ENCODE assay signal across 8 cellular contexts in the genomic region with DNA sequence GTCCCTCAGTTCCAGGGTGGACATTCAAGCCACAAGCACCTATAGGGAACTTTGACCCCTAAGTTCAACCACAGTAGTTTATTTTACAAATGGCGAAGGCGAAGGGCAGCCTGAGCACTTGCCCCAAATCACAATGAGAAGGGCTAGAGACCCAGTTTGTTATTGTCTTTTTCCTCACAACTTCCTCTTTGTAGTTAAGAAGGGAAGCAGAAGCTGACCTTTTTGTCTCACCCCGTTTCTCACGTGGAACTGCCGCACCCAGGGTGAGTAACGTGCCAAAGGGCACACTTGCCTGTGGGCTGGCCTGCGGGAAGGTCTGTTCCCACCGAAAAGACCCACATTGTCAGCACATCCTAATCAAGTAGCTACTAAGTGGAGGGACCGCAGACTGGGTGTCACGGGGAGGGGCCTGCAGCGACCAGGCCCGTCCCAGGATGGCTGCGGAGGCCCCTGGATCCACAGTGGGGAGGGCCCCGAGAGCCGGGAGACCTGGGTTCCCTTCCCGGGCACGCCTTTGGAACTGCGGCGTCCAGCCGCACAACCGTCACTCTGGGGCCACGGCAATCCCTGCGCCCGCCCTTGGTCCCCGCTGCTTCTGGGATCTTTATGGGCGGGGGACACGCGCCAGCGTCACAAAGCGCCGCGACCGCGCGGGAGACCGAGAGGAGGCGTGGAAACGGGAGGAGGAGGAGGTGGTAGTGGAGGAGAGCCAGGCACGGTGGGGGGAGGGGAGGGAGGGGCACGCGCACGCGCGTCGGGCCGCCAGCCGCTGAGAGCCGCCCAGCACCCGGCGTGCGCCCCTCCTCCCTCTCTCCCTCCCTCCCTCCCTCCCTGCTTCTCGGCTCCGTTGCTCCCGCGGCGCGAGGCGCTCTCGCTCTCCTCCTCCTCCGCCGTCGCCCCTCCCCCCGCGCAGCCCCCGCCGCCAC. TPM values are rescaled to one million over a fixed set of nuclear protein-coding genes. Genes with fewer than 3 reads are reported as not detected.
DNase-seq lines count a peak whose midpoint lies in the region; ATAC-seq, FAIRE-seq and TF ChIP-seq lines count a peak whose summit lies in the region.

A gene with protein sequence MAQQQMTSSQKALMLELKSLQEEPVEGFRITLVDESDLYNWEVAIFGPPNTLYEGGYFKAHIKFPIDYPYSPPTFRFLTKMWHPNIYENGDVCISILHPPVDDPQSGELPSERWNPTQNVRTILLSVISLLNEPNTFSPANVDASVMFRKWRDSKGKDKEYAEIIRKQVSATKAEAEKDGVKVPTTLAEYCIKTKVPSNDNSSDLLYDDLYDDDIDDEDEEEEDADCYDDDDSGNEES (plus strand): TSS at position 834 of the 926 bp plus-strand sequence. CDS start 598 bp downstream, outside the sequence.

- peak; percentile 76 for DNase-seq in GM12864 (ENCODE audit: low read depth)
- peak; percentile 84 to 94 (median 90) for DNase-seq in NCI-H1417 (lab: John Stamatoyannopoulos, UW)
- DNase-seq in activated naive CD8-positive, alpha-beta T cell treated with anti-CD3 and anti-CD28 coated beads, Interleukin-2, amount 10 ng/mL, durations not matched to agents 7 days and 5 days: peak; percentile 90
- DNase-seq in head of caudate nucleus: peak; percentile 83 to 97 (median 94)
- peak; percentile 91 to 95 (median 92) for DNase-seq in pancreas
- peak; percentile 87 to 88 for DNase-seq in thyroid gland

- intact Hi-C loops in head of caudate nucleus (cut with DNase I) (loop anchor here (10.0 kb wide), 2 partner anchors 98 to 228 kb away; a partner anchor contains a TSS), pancreas (cut with DNase I) (loop anchor here in 1 of 3 donors (5.0 kb wide), 1 partner anchor 36 kb away; no protein-coding TSS in a partner anchor), thyroid gland (cut with DNase I) (loop anchor here (10.0 kb wide), 2 partner anchors 228 to 258 kb away; a partner anchor contains a TSS)

- H3K4me3 ChIP-seq in GM12864 (ENCODE audit: low read depth, low read length) (peak within 1 kb of the TSS; percentile 69), SU-DHL-6 (ENCODE audit: insufficient read depth, low read length, poor library complexity, severe bottlenecking) (peak within 1 kb of the TSS; percentile 95), pancreas (peak within 1 kb of the TSS; percentile 66 to 93 (median 76)), thyroid gland (replicated peaks in 1 of 3) (peak within 1 kb of the TSS; percentile 58 to 90 (median 62))

- TF ChIP-seq CTCF in GM12864 (IDR thresholded peaks at IDR 0.05; ENCODE audit: low read depth, low read length, missing control alignments): no peak
- no peak for TF ChIP-seq CTCF in SU-DHL-6 (IDR thresholded peaks at IDR 0.05; ENCODE audit: insufficient read depth, low read length, poor library complexity, severe bottlenecking)
- no peak for TF ChIP-seq CTCF in pancreas (IDR thresholded peaks at IDR 0.05)
- no peak for TF ChIP-seq CTCF in thyroid gland (IDR thresholded peaks at IDR 0.05)

- H3K36me3 ChIP-seq in SU-DHL-6 (ENCODE audit: low read length) (peaks cover 8% of the 10 kb centered on the region; the same call in 1 of the 2 replicates), pancreas (no peaks in the 10 kb centered on the region), thyroid gland (no peaks in the 10 kb centered on the region)

- no peaks in the 10 kb centered on the region for H3K9me2 ChIP-seq in SU-DHL-6 (replicated peaks; ENCODE audit: insufficient read depth, low read length)

- H3K4me2 ChIP-seq in SU-DHL-6 (ENCODE audit: low read depth, low read length, poor library complexity, severe bottlenecking): peak within 1 kb of the TSS; percentile 83

- H3K9me3 Mint-ChIP-seq in activated naive CD8-positive, alpha-beta T cell treated with anti-CD3 and anti-CD28 coated beads, Interleukin-2, amount 10 ng/mL, durations not matched to agents 7 days and 5 days: no peaks in the 10 kb centered on the region

- H3K27me3 Mint-ChIP-seq in activated naive CD8-positive, alpha-beta T cell treated with anti-CD3 and anti-CD28 coated beads, Interleukin-2, amount 10 ng/mL, durations not matched to agents 7 days and 5 days: peaks cover 10% of the 10 kb centered on the region

- peak; percentile 46 to 72 for TF ChIP-seq POLR2A in thyroid gland (IDR thresholded peaks at IDR 0.05)

- peaks cover 39% of the 10 kb centered on the region for H3K4me1 Mint-ChIP-seq in activated naive CD8-positive, alpha-beta T cell treated with anti-CD3 and anti-CD28 coated beads, Interleukin-2, amount 10 ng/mL, durations not matched to agents 7 days and 5 days

- peak within 1 kb of the TSS; percentile 97 for H3K27ac Mint-ChIP-seq in activated naive CD8-positive, alpha-beta T cell treated with anti-CD3 and anti-CD28 coated beads, Interleukin-2, amount 10 ng/mL, durations not matched to agents 7 days and 5 days

- peak within 1 kb of the TSS; percentile 84 for H3K9ac ChIP-seq in SU-DHL-6 (ENCODE audit: low read length)

- 3 to 4% methylated on average over 27 to 52 of the region's 66 CpGs for WGBS in pancreas, 2 donors
- 12% methylated on average over 14 to 18 of the region's 66 CpGs for WGBS in thyroid gland, 2 donors

- no peaks in the 10 kb centered on the region for H3K9me3 ChIP-seq in SU-DHL-6 (ENCODE audit: insufficient read depth, low read length)
- no peaks in the 10 kb centered on the region for H3K9me3 ChIP-seq in pancreas
- no peaks in the 10 kb centered on the region for H3K9me3 ChIP-seq in thyroid gland

- H3F3A ChIP-seq in SU-DHL-6 (ENCODE audit: insufficient read depth): peaks cover 63% of the 10 kb centered on the region

- H3K4me3 Mint-ChIP-seq in activated naive CD8-positive, alpha-beta T cell treated with anti-CD3 and anti-CD28 coated beads, Interleukin-2, amount 10 ng/mL, durations not matched to agents 7 days and 5 days: peak within 1 kb of the TSS; percentile 98

- no peaks in the 10 kb centered on the region for H3K27me3 ChIP-seq in SU-DHL-6 (ENCODE audit: low read length)
- H3K27me3 ChIP-seq in pancreas: no peaks in the 10 kb centered on the region
- H3K27me3 ChIP-seq in thyroid gland: no peaks in the 10 kb centered on the region

- H3K4me1 ChIP-seq in pancreas (peaks cover 6 to 39% (median 20%) of the 10 kb centered on the region in 3 donors), thyroid gland (peaks cover 28 to 33% of the 10 kb centered on the region in 2 donors)

- H2AFZ ChIP-seq in SU-DHL-6 (ENCODE audit: low read depth, low read length, severe bottlenecking): peak within 1 kb of the TSS; percentile 10

- peaks cover 67% of the 10 kb centered on the region for H3K79me2 ChIP-seq in SU-DHL-6 (ENCODE audit: insufficient read depth, low read length)

- no peak for FAIRE-seq in pancreas (lab: Jason Lieb, UNC)

- ATAC-seq in HG02759 (IDR thresholded peaks at IDR 0.05; ENCODE audit: unreplicated experiment) (peak; percentile 70), pancreas (peak; percentile 81 to 89 (median 84))
- ATAC-seq in activated naive CD8-positive, alpha-beta T cell treated with anti-CD3 and anti-CD28 coated beads, Interleukin-2, amount 10 ng/mL, durations not matched to agents 7 days and 5 days (ENCODE audit: low read depth): peak; percentile 73

- POLR2A ChIA-PET in activated naive CD8-positive, alpha-beta T cell treated with anti-CD3 and anti-CD28 coated beads, Interleukin-2, amount 10 ng/mL, durations not matched to agents 7 days and 5 days (lab: Charles Lee): interaction anchor here (0.7 to 2.7 kb wide), 5 partner anchors 13 to 564 kb away, joined by 3 to 5 read pairs (median 3); a partner anchor contains a TSS

- H3K36me3 Mint-ChIP-seq in activated naive CD8-positive, alpha-beta T cell treated with anti-CD3 and anti-CD28 coated beads, Interleukin-2, amount 10 ng/mL, durations not matched to agents 7 days and 5 days: peaks cover 8% of the 10 kb centered on the region

- H3K27ac ChIP-seq in SU-DHL-6 (ENCODE audit: low read depth, low read length) (peak within 1 kb of the TSS; percentile 89), pancreas (peak within 1 kb of the TSS; percentile 89 to 99 (median 96)), thyroid gland (peak within 1 kb of the TSS; percentile 97 to 99 (median 97))

- H4K20me1 ChIP-seq in SU-DHL-6 (ENCODE audit: low read depth, low read length): no peaks in the 10 kb centered on the region

RNA-seq across cellular contexts. Expression of the gene that starts here (rescaled TPM):
- 10 to 100 TPM; 33.8 to 35.4 TPM for total RNA-seq in activated naive CD8-positive, alpha-beta T cell treated with anti-CD3 and anti-CD28 coated beads, Interleukin-2, amount 10 ng/mL, durations not matched to agents 7 days and 5 days
- 10 to 100 TPM; 33.1 to 44.8 (median 36.2) TPM for total RNA-seq in pancreas
- polyA plus RNA-seq in pancreas: 10 to 100 TPM; 13.3 to 16.6 TPM
- 10 to 100 TPM; 22.8 to 31.4 (median 25.8) TPM for total RNA-seq in thyroid gland

Comparison
In these comparisons a context has a peak if more than half of its experiments do, and no peak if none do; other contexts are left out.
1. Peak in every context shown above with its lines: DNase-seq, ATAC-seq, H3K4me3 ChIP-seq and H3K27ac ChIP-seq.